In genomic region chr10:29559996-29560395, GRCh38 we compare ENCODE assay signal across 19 cellular contexts.
DNase-seq lines count a peak whose midpoint lies in the region; ATAC-seq and TF ChIP-seq lines count a peak whose summit lies in the region.
"Had no signal": no experiment of that assay in that cellular context is flagged by ENCODE, and none has a peak within 500 bp of the region (broad histone marks: within the 10 kb centered on the region; RNA-seq: fewer than 3 reads in every experiment).

No MANE protein-coding gene starts in this region.

- TF ChIP-seq CTCF in IMR-90 (conservative IDR thresholded peaks at IDR 0.05; ENCODE audit: low read depth, low read length) = no peak
- TF ChIP-seq CTCF in fibroblast of lung (conservative IDR thresholded peaks at IDR 0.05 in 1 of 2, IDR thresholded peaks at IDR 0.05 in 1 of 2; ENCODE audit: low read depth in 1 of 2, low read length in 2 of 2) = no peak
- no peak for TF ChIP-seq CTCF in lung (IDR thresholded peaks at IDR 0.05; ENCODE audit: control extremely low read depth, extremely low read depth)
- no peak for TF ChIP-seq CTCF in activated CD8-positive, alpha-beta T cell treated with anti-CD3 and anti-CD28 coated beads for 36 hours (IDR thresholded peaks at IDR 0.05)

- no peaks in the 10 kb centered on the region for H3K79me2 ChIP-seq in fibroblast of lung (ENCODE audit: control insufficient read depth, insufficient read depth, low read length)

- POLR2A ChIA-PET in IMR-90 (lab: Charles Lee; ENCODE audit: unreplicated experiment) = no interaction called here
- POLR2A ChIA-PET in activated CD8-positive, alpha-beta T cell treated with anti-CD3 and anti-CD28 coated beads for 36 hours (lab: Charles Lee) = no interaction called here

- H2AK9ac ChIP-seq in IMR-90 (replicated peaks; ENCODE audit: low read depth, low read length, poor library complexity) = no peak overlapping the region

- no peak overlapping the region for H3K23ac ChIP-seq in IMR-90 (ENCODE audit: low read depth, low read length)

- no TSS peak for BruUV-seq in IMR-90 (replicated peaks; lab: Mats Ljungman, UMichigan)

- no peak overlapping the region for H3K4ac ChIP-seq in IMR-90 (ENCODE audit: low read depth, low read length)

- H2BK15ac ChIP-seq in IMR-90 (ENCODE audit: low read depth, low read length) = no peak overlapping the region

- no peak for TF ChIP-seq POLR2A in IMR-90 (IDR thresholded peaks at IDR 0.05; ENCODE audit: low read depth, low read length)

- peaks cover 12% of the 10 kb centered on the region for H3K9me1 ChIP-seq in IMR-90 (ENCODE audit: insufficient read depth, low read length)

- H3K27ac ChIP-seq in IMR-90 (ENCODE audit: insufficient read depth, low read length) = no peak overlapping the region
- H3K27ac ChIP-seq in fibroblast of lung (ENCODE audit: insufficient read depth, low read length) = no peak overlapping the region
- H3K27ac ChIP-seq in lung (ENCODE audit: low read depth in 1 of 2, low read length in 1 of 2) = peak overlapping the region in 1 of 2 donors; percentile 40
- H3K27ac ChIP-seq in skeletal muscle tissue (ENCODE audit: low read depth, low read length) = peak overlapping the region; percentile 70
- H3K27ac ChIP-seq: brain microvascular endothelial cell, dorsolateral prefrontal cortex, SJSA1 had no signal

- no peak overlapping the region for H3K4me3 Mint-ChIP-seq in activated CD8-positive, alpha-beta T cell treated with anti-CD3 and anti-CD28 coated beads for 36 hours
- no peak overlapping the region for H3K4me3 Mint-ChIP-seq in activated CD8-positive, alpha-beta memory T cell treated with anti-CD3 and anti-CD28 coated beads, Interleukin-2, amount 10 ng/mL, durations not matched to agents 7 days and 5 days
- H3K4me3 Mint-ChIP-seq: activated naive CD8-positive, alpha-beta T cell; stimulated activated naive CD8-positive, alpha-beta T cell treated with anti-CD3 and anti-CD28 coated beads, Interleukin-15, amount 100 ng/mL, for 72 hours had no signal

- H3K79me1 ChIP-seq in IMR-90 (ENCODE audit: low read depth in 1 of 2, low read length in 2 of 2) = peaks cover 8 to 18% of the 10 kb centered on the region in 2 experiments; a peak in 3 of 4 replicates

- ATAC-seq in IMR-90 (ENCODE audit: low read depth) = no peak
- peak; percentile 27 for ATAC-seq in lung (ENCODE audit: insufficient read depth, low FRiP score)
- ATAC-seq in activated CD8-positive, alpha-beta T cell treated with anti-CD3 and anti-CD28 coated beads for 36 hours = no peak
- ATAC-seq in HG02798 (IDR thresholded peaks at IDR 0.05; ENCODE audit: poor library complexity, unreplicated experiment) = no peak
- ATAC-seq in activated CD8-positive, alpha-beta memory T cell treated with anti-CD3 and anti-CD28 coated beads, Interleukin-2, amount 10 ng/mL, durations not matched to agents 7 days and 5 days = no peak
- ATAC-seq: stimulated activated naive CD8-positive, alpha-beta T cell treated with anti-CD3 and anti-CD28 coated beads, Interleukin-15, amount 100 ng/mL, for 72 hours had no signal

- no peak overlapping the region for H2BK5ac ChIP-seq in IMR-90 (ENCODE audit: low read depth, low read length, poor library complexity, severe bottlenecking)

- H3K14ac ChIP-seq in IMR-90 (replicated peaks; ENCODE audit: low read depth, low read length) = no peak overlapping the region

- H4K91ac ChIP-seq in IMR-90 (ENCODE audit: insufficient read depth, low read depth, low read length) = no peak overlapping the region

- no CpG with 5 or more reads among the region's 4 CpGs for WGBS in IMR-90 (ENCODE audit: extremely low coverage in 2 of 2, insufficient read length in 1 of 2), 2 experiments
- 51 to 66% methylated on average over 4 of the region's 4 CpGs for WGBS in lung, 2 donors

- intact Hi-C loops in IMR-90 (cut with micrococcal nuclease) = no loop called here
- intact Hi-C loops in activated CD8-positive, alpha-beta T cell treated with anti-CD3 and anti-CD28 coated beads for 36 hours (cut with micrococcal nuclease) = no loop called here

- H3K27ac Mint-ChIP-seq in activated CD8-positive, alpha-beta T cell treated with anti-CD3 and anti-CD28 coated beads for 36 hours = no peak overlapping the region
- H3K27ac Mint-ChIP-seq in activated CD8-positive, alpha-beta memory T cell treated with anti-CD3 and anti-CD28 coated beads, Interleukin-2, amount 10 ng/mL, durations not matched to agents 7 days and 5 days = no peak overlapping the region
- H3K27ac Mint-ChIP-seq: activated naive CD8-positive, alpha-beta T cell; stimulated activated naive CD8-positive, alpha-beta T cell treated with anti-CD3 and anti-CD28 coated beads, Interleukin-15, amount 100 ng/mL, for 72 hours had no signal

- CTCF ChIA-PET in IMR-90 (lab: Yijun Ruan, JAX) = no interaction called here
- CTCF ChIA-PET in activated CD8-positive, alpha-beta T cell treated with anti-CD3 and anti-CD28 coated beads for 36 hours (lab: Charles Lee) = interaction anchor here (2.2 kb wide), 1 partner anchor 31 kb away, joined by 7 read pairs; no protein-coding TSS in a partner anchor
- CTCF ChIA-PET in activated CD8-positive, alpha-beta memory T cell treated with anti-CD3 and anti-CD28 coated beads, Interleukin-2, amount 10 ng/mL, durations not matched to agents 7 days and 5 days (lab: Charles Lee) = no interaction called here

- no peaks in the 10 kb centered on the region for H3K27me3 Mint-ChIP-seq in activated CD8-positive, alpha-beta T cell treated with anti-CD3 and anti-CD28 coated beads for 36 hours
- no peaks in the 10 kb centered on the region for H3K27me3 Mint-ChIP-seq in activated CD8-positive, alpha-beta memory T cell treated with anti-CD3 and anti-CD28 coated beads, Interleukin-2, amount 10 ng/mL, durations not matched to agents 7 days and 5 days
- H3K27me3 Mint-ChIP-seq: activated naive CD8-positive, alpha-beta T cell; stimulated activated naive CD8-positive, alpha-beta T cell treated with anti-CD3 and anti-CD28 coated beads, Interleukin-15, amount 100 ng/mL, for 72 hours had no signal

- H3K27me3 ChIP-seq in IMR-90 (ENCODE audit: control insufficient read depth, insufficient read depth, low read length) (no peaks in the 10 kb centered on the region), fibroblast of lung (ENCODE audit: control insufficient read depth, insufficient read depth, low read length) (no peaks in the 10 kb centered on the region), lung (ENCODE audit: control insufficient read depth, insufficient read depth) (no peaks in the 10 kb centered on the region), skeletal muscle tissue (ENCODE audit: control insufficient read depth in 3 of 3, insufficient read depth in 3 of 3, low read length in 3 of 3) (no peaks in the 10 kb centered on the region)
- H3K27me3 ChIP-seq: brain microvascular endothelial cell, SJSA1 had no signal

- H3K56ac ChIP-seq in IMR-90 (ENCODE audit: extremely low read depth, insufficient read depth, low read length) = no peak overlapping the region

- no peak overlapping the region for H2AK5ac ChIP-seq in IMR-90 (ENCODE audit: low read depth, low read length)

- H3K4me3 ChIP-seq in IMR-90 (ENCODE audit: insufficient read depth, low read depth, low read length) = no peak overlapping the region
- no peak overlapping the region for H3K4me3 ChIP-seq in fibroblast of lung (replicated peaks in 1 of 4; ENCODE audit: control extremely low read depth in 1 of 4, insufficient read depth in 1 of 4, low read depth in 3 of 4, low read length in 4 of 4)
- H3K4me3 ChIP-seq in lung = no peak overlapping the region
- no peak overlapping the region for H3K4me3 ChIP-seq in skeletal muscle tissue (ENCODE audit: low read length in 3 of 3)
- H3K4me3 ChIP-seq: dorsolateral prefrontal cortex, prostate gland, SJSA1 had no signal

- H3K4me1 ChIP-seq in IMR-90 (ENCODE audit: control insufficient read depth, insufficient read depth, low read length) = peaks cover 10% of the 10 kb centered on the region
- peaks cover 4% of the 10 kb centered on the region for H3K4me1 ChIP-seq in fibroblast of lung (ENCODE audit: control insufficient read depth, extremely low read depth, insufficient read depth, low read length)
- H3K4me1 ChIP-seq in lung (ENCODE audit: control insufficient read depth in 2 of 2, insufficient read depth in 2 of 2, low read length in 2 of 2) = peaks cover 2% of the 10 kb centered on the region in 2 donors
- H3K4me1 ChIP-seq in skeletal muscle tissue (ENCODE audit: control insufficient read depth in 3 of 3, insufficient read depth in 3 of 3, low read length in 3 of 3) = peaks cover 16 to 38% (median 25%) of the 10 kb centered on the region in 3 donors
- H3K4me1 ChIP-seq: prostate gland had no signal

- peaks cover 8% of the 10 kb centered on the region for H3K36me3 ChIP-seq in IMR-90 (ENCODE audit: control insufficient read depth, insufficient read depth, low read length)
- H3K36me3 ChIP-seq in fibroblast of lung (ENCODE audit: control insufficient read depth, insufficient read depth, low read length) = no peaks in the 10 kb centered on the region
- peaks cover 3 to 8% of the 10 kb centered on the region in 2 donors for H3K36me3 ChIP-seq in lung (ENCODE audit: control insufficient read depth in 2 of 2, insufficient read depth in 2 of 2, low read length in 2 of 2)
- H3K36me3 ChIP-seq in skeletal muscle tissue (ENCODE audit: control insufficient read depth in 3 of 3, insufficient read depth in 3 of 3, low read length in 3 of 3) = peaks cover 6 to 15% (median 11%) of the 10 kb centered on the region in 3 donors
- H3K36me3 ChIP-seq: prostate gland, SJSA1 had no signal

- no peak overlapping the region for H4K5ac ChIP-seq in IMR-90 (ENCODE audit: low read depth, low read length)

- in situ Hi-C loops in IMR-90 (cut with MboI; ENCODE audit: low sequenced_read_pairs) = no loop called here

- H3K9me3 Mint-ChIP-seq in activated CD8-positive, alpha-beta T cell treated with anti-CD3 and anti-CD28 coated beads for 36 hours = no peaks in the 10 kb centered on the region
- no peaks in the 10 kb centered on the region for H3K9me3 Mint-ChIP-seq in activated CD8-positive, alpha-beta memory T cell treated with anti-CD3 and anti-CD28 coated beads, Interleukin-2, amount 10 ng/mL, durations not matched to agents 7 days and 5 days (ENCODE audit: low read depth)
- H3K9me3 Mint-ChIP-seq: stimulated activated naive CD8-positive, alpha-beta T cell treated with anti-CD3 and anti-CD28 coated beads, Interleukin-15, amount 100 ng/mL, for 72 hours had no signal

- H4K8ac ChIP-seq in IMR-90 (ENCODE audit: low read depth in 2 of 2, low read length in 2 of 2) = no peak overlapping the region

- no peaks in the 10 kb centered on the region for H3K9me3 ChIP-seq in IMR-90 (ENCODE audit: control insufficient read depth, insufficient read depth, low read length)
- no peaks in the 10 kb centered on the region for H3K9me3 ChIP-seq in fibroblast of lung (ENCODE audit: control insufficient read depth, insufficient read depth, low read depth, low read length)
- H3K9me3 ChIP-seq in lung (ENCODE audit: control insufficient read depth in 2 of 2, insufficient read depth in 1 of 2, low read length in 1 of 2) = no peaks in the 10 kb centered on the region
- no peaks in the 10 kb centered on the region for H3K9me3 ChIP-seq in skeletal muscle tissue (ENCODE audit: control insufficient read depth in 3 of 3, low read length in 3 of 3)
- H3K9me3 ChIP-seq: prostate gland, SJSA1 had no signal

- H2BK20ac ChIP-seq in IMR-90 (ENCODE audit: low read depth, low read length) = no peak overlapping the region

- H3K18ac ChIP-seq in IMR-90 (ENCODE audit: low read depth, low read length) = no peak overlapping the region

- no peak for TF ChIP-seq RAD21 in IMR-90 (IDR thresholded peaks at IDR 0.05; ENCODE audit: low read length)

- peaks cover 2% of the 10 kb centered on the region for H3K36me3 Mint-ChIP-seq in activated CD8-positive, alpha-beta T cell treated with anti-CD3 and anti-CD28 coated beads for 36 hours (ENCODE audit: low read depth)
- H3K36me3 Mint-ChIP-seq in activated CD8-positive, alpha-beta memory T cell treated with anti-CD3 and anti-CD28 coated beads, Interleukin-2, amount 10 ng/mL, durations not matched to agents 7 days and 5 days = no peaks in the 10 kb centered on the region

- peaks cover 2% of the 10 kb centered on the region for H3K4me1 Mint-ChIP-seq in activated CD8-positive, alpha-beta T cell treated with anti-CD3 and anti-CD28 coated beads for 36 hours (ENCODE audit: low read depth)
- H3K4me1 Mint-ChIP-seq in activated CD8-positive, alpha-beta memory T cell treated with anti-CD3 and anti-CD28 coated beads, Interleukin-2, amount 10 ng/mL, durations not matched to agents 7 days and 5 days = peaks cover 3% of the 10 kb centered on the region

- H3K9ac ChIP-seq in IMR-90 (ENCODE audit: low read depth, low read length) = no peak overlapping the region
- H3K9ac ChIP-seq in fibroblast of lung (ENCODE audit: insufficient read depth, low read length) = no peak overlapping the region
- H3K9ac ChIP-seq in skeletal muscle tissue (ENCODE audit: low read depth in 1 of 3, low read length in 3 of 3) = peak overlapping the region in 1 of 3 donors; percentile 13

- no peak for DNase-seq in IMR-90
- peak in 1 of 2 donors; percentile 57 for DNase-seq in fibroblast of lung (ENCODE audit: low read depth in 2 of 2)
- DNase-seq in lung (ENCODE audit: low spot score) = no peak
- no peak for DNase-seq in AML-193 (lab: John Stamatoyannopoulos, UW)
- no peak for DNase-seq in activated CD8-positive, alpha-beta T cell treated with anti-CD3 and anti-CD28 coated beads for 36 hours
- no peak for DNase-seq in activated CD8-positive, alpha-beta memory T cell treated with anti-CD3 and anti-CD28 coated beads, Interleukin-2, amount 10 ng/mL, durations not matched to agents 7 days and 5 days
- DNase-seq: activated CD4-positive, alpha-beta T cell treated with anti-CD3 and anti-CD28 coated beads for 4 hours; brain microvascular endothelial cell; Calu3; dorsolateral prefrontal cortex; NCI-H2081; NCI-H526 treated with DMSO at 0.1 percent for 48 hours; OCI-M1; stimulated activated naive CD8-positive, alpha-beta T cell treated with anti-CD3 and anti-CD28 coated beads, Interleukin-15, amount 100 ng/mL, for 72 hours had no signal

- H4K20me1 ChIP-seq in IMR-90 (ENCODE audit: insufficient read depth, low read length) (no peaks in the 10 kb centered on the region), fibroblast of lung (ENCODE audit: control insufficient read depth, extremely low read depth, insufficient read depth, low read length) (no peaks in the 10 kb centered on the region)

- H3K4me2 ChIP-seq in IMR-90 (ENCODE audit: low read depth, low read length) = peak overlapping the region; percentile 57
- peak overlapping the region; percentile 54 for H3K4me2 ChIP-seq in fibroblast of lung (ENCODE audit: extremely low read depth, insufficient read depth, low read length)

- H2AFZ ChIP-seq in IMR-90 (replicated peaks; ENCODE audit: low read length, poor library complexity) (no peak overlapping the region), fibroblast of lung (ENCODE audit: low read length) (peak overlapping the region; percentile 37)

- dilution Hi-C loops in IMR-90 (cut with HindIII; ENCODE audit: low sequenced_read_pairs, unreplicated experiment) = no loop called here

- no peak overlapping the region for H2BK120ac ChIP-seq in IMR-90 (ENCODE audit: low read depth, low read length)
